Comparison of ENCODE assay signal across 16 cellular contexts in genomic region chr20:34078540-34078939, GRCh38.
"Had no signal": no experiment of that assay in that cellular context is flagged by ENCODE, and none has a peak within 500 bp of the region (broad histone marks: within the 10 kb centered on the region; RNA-seq: fewer than 3 reads in every experiment).

No MANE protein-coding gene starts in this region.

- H3K4me1 ChIP-seq: uterus had no signal

- H3K27ac Mint-ChIP-seq: activated CD4-positive, alpha-beta T cell treated with anti-CD3 and anti-CD28 coated beads for 36 hours; progenitor cell of endocrine pancreas; T-helper 1 cell treated with Interleukin-12 subunit alpha and Interleukin-12 subunit beta and Interleukin-4 antibody, amounts not matched to agents 30 μg/mL and 1 μg/mL, for 36 hours had no signal

- H3K4me3 ChIP-seq: thyroid gland, uterus had no signal

- H3K27me3 ChIP-seq: brain microvascular endothelial cell, thyroid gland, uterus had no signal

- H3K27ac ChIP-seq: brain microvascular endothelial cell, thyroid gland, uterus, WERI-Rb-1 had no signal

- H3K27me3 Mint-ChIP-seq: activated CD4-positive, alpha-beta T cell treated with anti-CD3 and anti-CD28 coated beads for 36 hours; activated naive CD8-positive, alpha-beta T cell treated with anti-CD3 and anti-CD28 coated beads, Interleukin-2, amount 10 ng/mL, durations not matched to agents 7 days and 5 days; progenitor cell of endocrine pancreas had no signal

- H3K4me3 Mint-ChIP-seq: activated CD4-positive, alpha-beta T cell treated with anti-CD3 and anti-CD28 coated beads for 36 hours; activated naive CD8-positive, alpha-beta T cell treated with anti-CD3 and anti-CD28 coated beads, Interleukin-2, amount 10 ng/mL, durations not matched to agents 7 days and 5 days; T-helper 1 cell treated with Interleukin-12 subunit alpha and Interleukin-12 subunit beta and Interleukin-4 antibody, amounts not matched to agents 30 μg/mL and 1 μg/mL, for 36 hours had no signal

- H3K9me3 ChIP-seq: thyroid gland, uterus had no signal

- DNase-seq: activated CD4-positive, alpha-beta T cell treated with anti-CD3 and anti-CD28 coated beads for 36 hours; activated CD8-positive, alpha-beta memory T cell treated with anti-CD3 and anti-CD28 coated beads for 24 hours; activated naive CD8-positive, alpha-beta T cell treated with anti-CD3 and anti-CD28 coated beads, Interleukin-2, amount 10 ng/mL, durations not matched to agents 7 days and 5 days; brain microvascular endothelial cell; cerebellar nuclear complex; effector CD8-positive, alpha-beta T cell; foreskin melanocyte; mesendoderm; stimulated activated CD4-positive, alpha-beta T cell treated with anti-CD3 and anti-CD28 coated beads, Interleukin-12 subunit alpha, Interleukin-12 subunit beta, amount 100 ng/mL, for 4 hours; stimulated activated CD4-positive, alpha-beta T cell treated with anti-CD3 and anti-CD28 coated beads, Interleukin-2, amount 100 ng/mL, for 24 hours; uterus; WERI-Rb-1 had no signal

- ATAC-seq: activated CD4-positive, alpha-beta T cell treated with anti-CD3 and anti-CD28 coated beads for 36 hours; sciatic nerve had no signal

- H3K36me3 ChIP-seq: uterus had no signal

- H3K9me3 Mint-ChIP-seq: activated naive CD8-positive, alpha-beta T cell treated with anti-CD3 and anti-CD28 coated beads, Interleukin-2, amount 10 ng/mL, durations not matched to agents 7 days and 5 days; T-helper 1 cell treated with Interleukin-12 subunit alpha and Interleukin-12 subunit beta and Interleukin-4 antibody, amounts not matched to agents 30 μg/mL and 1 μg/mL, for 36 hours had no signal
